1 cellular context compared by ENCODE assay signal in the genomic region with DNA sequence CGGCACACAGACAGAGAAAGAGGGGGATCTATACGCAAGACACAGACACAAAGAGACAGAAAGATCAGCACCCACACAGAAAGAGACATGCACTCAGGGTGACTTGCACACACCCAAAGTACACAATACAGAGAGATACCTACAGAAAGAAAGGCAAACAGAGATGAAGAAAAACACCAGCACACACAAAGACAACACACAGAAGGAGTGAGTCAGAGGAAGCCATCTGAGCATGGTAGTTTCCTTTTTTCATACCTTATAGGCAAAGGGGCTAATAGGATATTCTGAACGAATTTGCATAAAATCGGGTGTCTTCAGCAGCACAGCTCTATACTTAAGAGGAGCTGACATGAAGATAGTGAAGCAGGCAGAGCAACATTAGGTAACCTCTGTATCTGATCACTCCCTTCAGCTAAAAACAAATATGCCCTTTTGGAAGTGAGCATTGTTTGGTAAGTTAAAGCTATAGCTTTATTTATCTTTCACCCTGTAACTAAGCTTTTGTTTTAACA.
TF ChIP-seq lines count a peak whose summit lies in the region.

No MANE protein-coding gene starts in this region.

TF ChIP-seq in HepG2, 621 proteins besides CTCF, POLR2A, EP300 and RAD21 (continued from another document):
- TF ChIP-seq, protein P1, sequence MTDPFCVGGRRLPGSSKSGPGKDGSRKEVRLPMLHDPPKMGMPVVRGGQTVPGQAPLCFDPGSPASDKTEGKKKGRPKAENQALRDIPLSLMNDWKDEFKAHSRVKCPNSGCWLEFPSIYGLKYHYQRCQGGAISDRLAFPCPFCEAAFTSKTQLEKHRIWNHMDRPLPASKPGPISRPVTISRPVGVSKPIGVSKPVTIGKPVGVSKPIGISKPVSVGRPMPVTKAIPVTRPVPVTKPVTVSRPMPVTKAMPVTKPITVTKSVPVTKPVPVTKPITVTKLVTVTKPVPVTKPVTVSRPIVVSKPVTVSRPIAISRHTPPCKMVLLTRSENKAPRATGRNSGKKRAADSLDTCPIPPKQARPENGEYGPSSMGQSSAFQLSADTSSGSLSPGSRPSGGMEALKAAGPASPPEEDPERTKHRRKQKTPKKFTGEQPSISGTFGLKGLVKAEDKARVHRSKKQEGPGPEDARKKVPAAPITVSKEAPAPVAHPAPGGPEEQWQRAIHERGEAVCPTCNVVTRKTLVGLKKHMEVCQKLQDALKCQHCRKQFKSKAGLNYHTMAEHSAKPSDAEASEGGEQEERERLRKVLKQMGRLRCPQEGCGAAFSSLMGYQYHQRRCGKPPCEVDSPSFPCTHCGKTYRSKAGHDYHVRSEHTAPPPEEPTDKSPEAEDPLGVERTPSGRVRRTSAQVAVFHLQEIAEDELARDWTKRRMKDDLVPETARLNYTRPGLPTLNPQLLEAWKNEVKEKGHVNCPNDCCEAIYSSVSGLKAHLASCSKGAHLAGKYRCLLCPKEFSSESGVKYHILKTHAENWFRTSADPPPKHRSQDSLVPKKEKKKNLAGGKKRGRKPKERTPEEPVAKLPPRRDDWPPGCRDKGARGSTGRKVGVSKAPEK (CRISPR knock-in tag; IDR thresholded peaks at IDR 0.05; ENCODE audit: borderline replicate concordance), result no peak
- no peak for TF ChIP-seq ZNF224 (CRISPR knock-in tag; IDR thresholded peaks at IDR 0.05)
- no peak for TF ChIP-seq ZMYM4 (CRISPR knock-in tag; IDR thresholded peaks at IDR 0.05)
- no peak for TF ChIP-seq ZBTB42 (CRISPR knock-in tag; IDR thresholded peaks at IDR 0.05)
- TF ChIP-seq KDM5B (CRISPR knock-in tag; IDR thresholded peaks at IDR 0.05; ENCODE audit: borderline replicate concordance), result no peak
- TF ChIP-seq MTF2 (CRISPR knock-in tag; IDR thresholded peaks at IDR 0.05; ENCODE audit: borderline replicate concordance), result no peak
- TF ChIP-seq, protein P2, sequence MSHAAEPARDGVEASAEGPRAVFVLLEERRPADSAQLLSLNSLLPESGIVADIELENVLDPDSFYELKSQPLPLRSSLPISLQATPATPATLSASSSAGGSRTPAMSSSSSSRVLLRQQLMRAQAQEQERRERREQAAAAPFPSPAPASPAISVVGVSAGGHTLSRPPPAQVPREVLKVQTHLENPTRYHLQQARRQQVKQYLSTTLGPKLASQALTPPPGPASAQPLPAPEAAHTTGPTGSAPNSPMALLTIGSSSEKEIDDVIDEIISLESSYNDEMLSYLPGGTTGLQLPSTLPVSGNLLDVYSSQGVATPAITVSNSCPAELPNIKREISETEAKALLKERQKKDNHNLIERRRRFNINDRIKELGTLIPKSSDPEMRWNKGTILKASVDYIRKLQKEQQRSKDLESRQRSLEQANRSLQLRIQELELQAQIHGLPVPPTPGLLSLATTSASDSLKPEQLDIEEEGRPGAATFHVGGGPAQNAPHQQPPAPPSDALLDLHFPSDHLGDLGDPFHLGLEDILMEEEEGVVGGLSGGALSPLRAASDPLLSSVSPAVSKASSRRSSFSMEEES (CRISPR knock-in tag; IDR thresholded peaks at IDR 0.05), result 0 out of 2 replicates have a peak, but pooled peaks have one; percentile 38
- TF ChIP-seq MZF1 (CRISPR knock-in tag; IDR thresholded peaks at IDR 0.05; ENCODE audit: borderline replicate concordance), result 0 out of 2 replicates have a peak, but pooled peaks have one; percentile 49
- no peak for TF ChIP-seq MAFF (IDR thresholded peaks at IDR 0.05; ENCODE audit: low read depth, low read length)
